8 cellular contexts compared by ENCODE assay signal in genomic region chr20:4227085-4227821, GRCh38. TPM values are rescaled to one million over a fixed set of nuclear protein-coding genes. Genes with fewer than 3 reads are reported as not detected.
DNase-seq lines count a peak whose midpoint lies in the region; ATAC-seq and TF ChIP-seq lines count a peak whose summit lies in the region.
"Had no signal": no experiment of that assay in that cellular context is flagged by ENCODE, and none has a peak within 500 bp of the region (broad histone marks: within the 10 kb centered on the region; RNA-seq: fewer than 3 reads in every experiment).

No MANE protein-coding gene starts in this region.

- no peak for ATAC-seq in GM21576 (IDR thresholded peaks at IDR 0.05; ENCODE audit: unreplicated experiment)

- peak; percentile 56 for DNase-seq in MV-4-11 (lab: John Stamatoyannopoulos, UW)
- peak; percentile 76 for DNase-seq in choroid plexus epithelial cell (ENCODE audit: low read depth)
- DNase-seq in osteocyte (ENCODE audit: extremely low spot score, unreplicated experiment), result no peak
- no peak for DNase-seq in NCI-H1092 (lab: John Stamatoyannopoulos, UW)
- no peak for DNase-seq in stimulated activated CD4-positive, alpha-beta T cell treated with anti-CD3 and anti-CD28 coated beads, Interleukin-1b, Interleukin-23, amount 100 ng/mL, for 48 hours
- DNase-seq: NCI-H1105 had no signal

- no peak overlapping the region for H3K4me3 Mint-ChIP-seq in osteocyte (ENCODE audit: unreplicated experiment)

- no peaks in the 10 kb centered on the region for H3K36me3 Mint-ChIP-seq in osteocyte (ENCODE audit: unreplicated experiment)

- H3K9me3 Mint-ChIP-seq in osteocyte (ENCODE audit: unreplicated experiment), result no peaks in the 10 kb centered on the region

- H3K4me3 ChIP-seq in GM12875 (ENCODE audit: low read depth, low read length) (no peak overlapping the region), choroid plexus epithelial cell (ENCODE audit: low read depth, low read length) (no peak overlapping the region)

- peaks cover 26% of the 10 kb centered on the region for H3K27me3 Mint-ChIP-seq in osteocyte (ENCODE audit: unreplicated experiment)

- peak; percentile 62 for TF ChIP-seq CTCF in GM12875 (IDR thresholded peaks at IDR 0.05; ENCODE audit: borderline replicate concordance, insufficient read depth, low read depth, low read length)
- peak; percentile 64 for TF ChIP-seq CTCF in choroid plexus epithelial cell (conservative IDR thresholded peaks at IDR 0.05; ENCODE audit: low read depth, low read length)
- TF ChIP-seq CTCF in osteocyte (IDR thresholded peaks at IDR 0.05), result peak; percentile 33

- no peak overlapping the region for H3K27ac Mint-ChIP-seq in osteocyte (ENCODE audit: unreplicated experiment)

- H3K4me1 Mint-ChIP-seq in osteocyte (ENCODE audit: unreplicated experiment), result no peaks in the 10 kb centered on the region

RNA-seq across cellular contexts. Expression of gene ADRA1D, which starts 21.8 kb away (rescaled TPM):
- 0.16 TPM in 2 replicates for total RNA-seq in osteocyte

Comparison
In these comparisons a context has a peak if more than half of its experiments do, and no peak if none do; other contexts are left out.
1. DNase-seq: peak in MV-4-11 (single experiment) and choroid plexus epithelial cell (single experiment); none in osteocyte (single experiment), NCI-H1092 (single experiment) and stimulated activated CD4-positive, alpha-beta T cell treated with anti-CD3 and anti-CD28 coated beads, Interleukin-1b, Interleukin-23, amount 100 ng/mL, for 48 hours (single experiment).
2. Peak in every context shown above with its lines, with median percentiles within 50 percentile points of each other: CTCF ChIP-seq.